In genomic region chr5:68139601-68140441, GRCh38 we compare ENCODE assay signal across 21 cellular contexts.
A peak's percentile ranks its signal among the peaks of the same experiment; 100 is the strongest.
DNase-seq lines count a peak whose midpoint lies in the region; ATAC-seq and TF ChIP-seq lines count a peak whose summit lies in the region.
"Had no signal": no experiment of that assay in that cellular context is flagged by ENCODE, and none has a peak within 500 bp of the region (broad histone marks: within the 10 kb centered on the region; RNA-seq: fewer than 3 reads in every experiment).

No MANE protein-coding gene starts in this region.

- intact Hi-C loops in esophagus squamous epithelium (cut with DNase I), result no loop called here

- no peaks in the 10 kb centered on the region for H3K79me2 ChIP-seq in fibroblast of lung (ENCODE audit: control insufficient read depth, insufficient read depth, low read length)

- no peaks in the 10 kb centered on the region for H3K9me3 ChIP-seq in fibroblast of lung (ENCODE audit: control insufficient read depth, insufficient read depth, low read depth, low read length)
- no peaks in the 10 kb centered on the region for H3K9me3 ChIP-seq in esophagus squamous epithelium
- H3K9me3 ChIP-seq: body of pancreas, colonic mucosa, SK-N-SH had no signal

- DNase-seq in NCI-H2171 treated with DMSO at 0.1 percent for 48 hours (lab: John Stamatoyannopoulos, UW) (peak; percentile 21), NCI-H2171 (lab: John Stamatoyannopoulos, UW) (no peak), NCI-H69 (lab: John Stamatoyannopoulos, UW) (peak; percentile 99), fibroblast of lung (ENCODE audit: low read depth in 2 of 2) (peak; percentile 15 to 56), esophagus squamous epithelium (lab: John Stamatoyannopoulos, UW) (no peak), ecto neural progenitor cell (ENCODE audit: low spot score) (no peak)
- DNase-seq: activated B cell treated with CpG ODN at 0.5 μM for 24 hours; activated T-cell treated with anti-CD3 and anti-CD28 coated beads, Interleukin-2, amount 50 U/mL, for 48 hours; body of pancreas; Calu3; colonic mucosa; KG1; NCI-H1048; NCI-H226; SK-N-SH; stimulated activated CD4-positive, alpha-beta T cell treated with anti-CD3 and anti-CD28 coated beads, Interleukin-1b, Interleukin-23, amount 100 ng/mL, for 48 hours; stimulated activated naive CD8-positive, alpha-beta T cell treated with anti-CD3 and anti-CD28 coated beads, Interleukin-15, Interleukin-2, amounts not matched to agents 100 U/mL and 50 U/mL, for 24 hours had no signal

- H3K4me2 ChIP-seq in fibroblast of lung (ENCODE audit: extremely low read depth, insufficient read depth, low read length), result no peak overlapping the region
- H3K4me2 ChIP-seq: SK-N-SH had no signal

- TF ChIP-seq POLR2A in esophagus squamous epithelium (IDR thresholded peaks at IDR 0.05), result no peak

- no peaks in the 10 kb centered on the region for H3K27me3 ChIP-seq in fibroblast of lung (ENCODE audit: control insufficient read depth, insufficient read depth, low read length)
- no peaks in the 10 kb centered on the region for H3K27me3 ChIP-seq in esophagus squamous epithelium
- H3K27me3 ChIP-seq: body of pancreas, colonic mucosa had no signal

- no peak for ATAC-seq in HG03045 (IDR thresholded peaks at IDR 0.05; ENCODE audit: unreplicated experiment)
- no peak for ATAC-seq in GM19351 (IDR thresholded peaks at IDR 0.05; ENCODE audit: unreplicated experiment)
- ATAC-seq: body of pancreas; HCT116; natural killer cell treated with Interleukin-12 subunit alpha and Interleukin-12 subunit beta and Interleukin-15 and Interleukin-18, amount 100 ng/mL, for 72 hours; stimulated activated naive CD8-positive, alpha-beta T cell treated with anti-CD3 and anti-CD28 coated beads, Interleukin-15, Interleukin-2, amounts not matched to agents 100 U/mL and 50 U/mL, for 24 hours had no signal

- WGBS in esophagus squamous epithelium, 2 donors, result 42 to 62% methylated on average over 3 of the region's 3 CpGs

- H3K36me3 ChIP-seq in fibroblast of lung (ENCODE audit: control insufficient read depth, insufficient read depth, low read length) (no peaks in the 10 kb centered on the region), esophagus squamous epithelium (no peaks in the 10 kb centered on the region)
- H3K36me3 ChIP-seq: colonic mucosa had no signal

- TF ChIP-seq CTCF in fibroblast of lung (conservative IDR thresholded peaks at IDR 0.05 in 1 of 2, IDR thresholded peaks at IDR 0.05 in 1 of 2; ENCODE audit: low read depth in 1 of 2, low read length in 2 of 2) (no peak), esophagus squamous epithelium (IDR thresholded peaks at IDR 0.05) (no peak)

- H3K4me3 ChIP-seq in fibroblast of lung (replicated peaks in 1 of 4; ENCODE audit: control extremely low read depth in 1 of 4, insufficient read depth in 1 of 4, low read depth in 3 of 4, low read length in 4 of 4), result no peak overlapping the region
- H3K4me3 ChIP-seq in esophagus squamous epithelium, result no peak overlapping the region
- H3K4me3 ChIP-seq: body of pancreas, colonic mucosa had no signal

- H3K27ac ChIP-seq in fibroblast of lung (ENCODE audit: insufficient read depth, low read length), result no peak overlapping the region
- no peak overlapping the region for H3K27ac ChIP-seq in esophagus squamous epithelium
- H3K27ac ChIP-seq: body of pancreas, colonic mucosa had no signal

- H3K4me1 ChIP-seq in fibroblast of lung (ENCODE audit: control insufficient read depth, extremely low read depth, insufficient read depth, low read length) (no peaks in the 10 kb centered on the region), esophagus squamous epithelium (peaks cover 0 to 18% (median 8%) of the 10 kb centered on the region in 3 donors)
- H3K4me1 ChIP-seq: body of pancreas, colonic mucosa had no signal

- H2AFZ ChIP-seq in fibroblast of lung (ENCODE audit: low read length), result no peak overlapping the region

- no peaks in the 10 kb centered on the region for H4K20me1 ChIP-seq in fibroblast of lung (ENCODE audit: control insufficient read depth, extremely low read depth, insufficient read depth, low read length)

- no peak overlapping the region for H3K9ac ChIP-seq in fibroblast of lung (ENCODE audit: insufficient read depth, low read length)
- H3K9ac ChIP-seq: SK-N-SH had no signal

Comparison
In these comparisons a context has a peak if more than half of its experiments do, and no peak if none do; other contexts are left out.
1. DNase-seq: peak in NCI-H2171 treated with DMSO at 0.1 percent for 48 hours (single experiment), NCI-H69 (single experiment) and fibroblast of lung (2 of 2); none in NCI-H2171 (single experiment), esophagus squamous epithelium (single experiment) and ecto neural progenitor cell (single experiment).